ENCODE assay signal across 8 cellular contexts in the genomic region with DNA sequence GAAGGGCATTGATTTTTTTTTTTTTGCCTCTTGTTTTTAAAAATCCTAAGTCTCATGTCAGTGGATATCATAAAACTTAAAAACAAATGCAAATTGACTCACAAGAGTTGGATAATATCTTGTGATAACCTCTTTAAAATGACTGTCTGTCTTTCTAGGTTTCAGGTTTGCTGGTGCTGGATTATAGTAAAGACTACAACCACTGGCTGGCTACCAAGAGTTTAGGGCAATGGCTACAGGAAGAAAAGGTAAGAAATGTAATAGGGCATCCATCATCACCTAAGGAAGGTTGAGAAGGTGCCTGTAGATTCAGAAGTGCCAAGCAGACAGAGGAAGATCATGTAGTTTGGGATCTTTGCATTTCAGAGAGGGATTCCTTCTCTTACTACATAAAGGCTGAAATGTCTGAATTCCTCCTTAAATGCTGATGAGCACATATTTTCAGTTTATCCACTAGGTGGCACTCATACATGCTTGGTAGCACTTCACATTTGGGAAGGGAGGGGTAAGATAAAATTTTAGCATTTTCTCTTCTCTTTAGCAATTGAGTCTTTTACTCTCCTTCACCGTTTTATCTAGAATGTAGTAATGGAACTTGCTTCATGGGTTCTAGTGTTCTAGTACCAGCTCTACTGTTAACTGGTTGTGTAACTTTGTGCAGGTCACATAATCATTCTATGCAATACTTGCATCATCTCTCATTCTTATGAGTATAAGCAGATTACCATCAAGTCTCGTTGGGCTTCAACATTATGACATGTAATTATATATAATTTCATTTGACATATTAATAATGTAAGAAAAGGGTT. TPM values are rescaled to one million over a fixed set of nuclear protein-coding genes. Genes with fewer than 3 reads are reported as not detected.
A peak's percentile ranks its signal among the peaks of the same experiment; 100 is the strongest.
DNase-seq lines count a peak whose midpoint lies in the region; ATAC-seq and TF ChIP-seq lines count a peak whose summit lies in the region.

No MANE protein-coding gene starts in this region.

- H3K27me3 ChIP-seq in right lobe of liver = no peaks in the 10 kb centered on the region

- H3K36me3 ChIP-seq in right lobe of liver = peaks cover 0 to 98% (median 37%) of the 10 kb centered on the region in 4 donors

- POLR2A ChIA-PET in MCF 10A (lab: Yijun Ruan, JAX) = interaction anchor here (0.6 kb wide), 1 partner anchor 626 kb away, joined by 3 read pairs; no protein-coding TSS in a partner anchor

- TF ChIP-seq POLR2A in right lobe of liver (IDR thresholded peaks at IDR 0.05) = no peak

- peak; percentile 59 for DNase-seq in EH (ENCODE audit: low read depth)
- DNase-seq in NCI-H226 = peak; percentile 6
- peak; percentile 59 for DNase-seq in MCF 10A (ENCODE audit: unreplicated experiment)
- DNase-seq in right lobe of liver = no peak
- no peak for DNase-seq in stimulated activated naive CD4-positive, alpha-beta T cell treated with Interleukin-2 at 50 U/mL for 16 hours (lab: John Stamatoyannopoulos, UW)

- ATAC-seq in GM19328 (IDR thresholded peaks at IDR 0.05; ENCODE audit: unreplicated experiment) (peak; percentile 88), HG03135 (IDR thresholded peaks at IDR 0.05; ENCODE audit: unreplicated experiment) (peak; percentile 91), right lobe of liver (peak; percentile 19 to 58 (median 55)), esophagus mucosa (no peak)

- H3K27ac Mint-ChIP-seq in MCF 10A (ENCODE audit: low read depth, unreplicated experiment) = no peak overlapping the region

- no peaks in the 10 kb centered on the region for H3K4me1 Mint-ChIP-seq in MCF 10A (ENCODE audit: insufficient read depth, unreplicated experiment)

- WGBS in right lobe of liver (ENCODE audit: insufficient coverage, low coverage, low lambda C conversion rate, missing lambda C conversion rate) = 6% methylated on average over 2 of the region's 2 CpGs

- no peaks in the 10 kb centered on the region for H3K9me3 Mint-ChIP-seq in MCF 10A (ENCODE audit: unreplicated experiment)

- TF ChIP-seq CTCF in MCF 10A (IDR thresholded peaks at IDR 0.05; ENCODE audit: unreplicated experiment) (peak; percentile 71), right lobe of liver (IDR thresholded peaks at IDR 0.05) (peak; percentile 47 to 74 (median 74))

- intact Hi-C loops in MCF 10A (cut with micrococcal nuclease) (loop anchor here (1.0 kb wide), 1 partner anchor 458 kb away; no protein-coding TSS in a partner anchor), right lobe of liver (cut with DNase I) (no loop called here)

- H3K4me3 ChIP-seq in right lobe of liver = no peak overlapping the region

- no peak overlapping the region for H3K27ac ChIP-seq in right lobe of liver

- no peaks in the 10 kb centered on the region for H3K36me3 Mint-ChIP-seq in MCF 10A (ENCODE audit: insufficient read depth, unreplicated experiment)

- no peaks in the 10 kb centered on the region for H3K9me3 ChIP-seq in right lobe of liver

- CTCF ChIA-PET in MCF 10A (lab: Yijun Ruan, JAX) = interaction anchor here (0.7 to 1.8 kb wide), 16 partner anchors 11 to 1990 kb away, joined by 3 to 6 read pairs (median 3); no protein-coding TSS in a partner anchor

- BruUV-seq in MCF 10A (replicated peaks; lab: Mats Ljungman, UMichigan) = no TSS peak

- H3K27me3 Mint-ChIP-seq in MCF 10A (ENCODE audit: insufficient read depth, unreplicated experiment) = no peaks in the 10 kb centered on the region

- H3K4me1 ChIP-seq in right lobe of liver = peaks cover 0 to 25% (median 0%) of the 10 kb centered on the region in 4 donors

- H3K4me3 Mint-ChIP-seq in MCF 10A (ENCODE audit: unreplicated experiment) = no peak overlapping the region

RNA-seq across cellular contexts. Expression of gene CPS1, which starts 21.1 kb away (rescaled TPM):
- 18.4 and 20.6 TPM in 2 replicates for total RNA-seq in MCF 10A (2022)
- 1,000 to 10,000 TPM; 1,066 to 2,150 (median 1,343) TPM for total RNA-seq in right lobe of liver
- 4.7 TPM for total RNA-seq in esophagus mucosa

Comparison
In these comparisons a context has a peak if more than half of its experiments do, and no peak if none do; other contexts are left out.
1. DNase-seq: peak in EH (single experiment), NCI-H226 (single experiment) and MCF 10A (single experiment); none in right lobe of liver (0 of 3) and stimulated activated naive CD4-positive, alpha-beta T cell treated with Interleukin-2 at 50 U/mL for 16 hours (single experiment).
2. RNA of gene CPS1, which starts 21.1 kb away (total RNA-seq): 1,066 to 2,150 TPM in right lobe of liver; 18.4 to 20.6 TPM in MCF 10A and 4.7 TPM in esophagus mucosa (single experiment); every median in the first group is over 10 times any median in the second.